In genomic region chr2:132751838-132752237, GRCh38 we compare ENCODE assay signal across 2 cellular contexts.
TF ChIP-seq lines count a peak whose summit lies in the region.

No MANE protein-coding gene starts in this region.

TF ChIP-seq in HepG2, 621 proteins besides CTCF, POLR2A, EP300 and RAD21 (continued from another document):
- TF ChIP-seq ZNF800 (CRISPR knock-in tag; IDR thresholded peaks at IDR 0.05) (no peak), SP4 (CRISPR knock-in tag; IDR thresholded peaks at IDR 0.05) (no peak), MAFK (conservative IDR thresholded peaks at IDR 0.05 in 1 of 2, IDR thresholded peaks at IDR 0.05 in 1 of 2; ENCODE audit: low read length in 2 of 2) (peak; percentile 93 to 97), NR3C1 (CRISPR knock-in tag; IDR thresholded peaks at IDR 0.05) (no peak), MAFF (IDR thresholded peaks at IDR 0.05; ENCODE audit: low read depth, low read length) (peak; percentile 98), XBP1 (CRISPR knock-in tag; IDR thresholded peaks at IDR 0.05) (no peak)

TF ChIP-seq in K562, 482 proteins besides CTCF, POLR2A, EP300 and RAD21 (continued from another document):
- TF ChIP-seq, protein P1, sequence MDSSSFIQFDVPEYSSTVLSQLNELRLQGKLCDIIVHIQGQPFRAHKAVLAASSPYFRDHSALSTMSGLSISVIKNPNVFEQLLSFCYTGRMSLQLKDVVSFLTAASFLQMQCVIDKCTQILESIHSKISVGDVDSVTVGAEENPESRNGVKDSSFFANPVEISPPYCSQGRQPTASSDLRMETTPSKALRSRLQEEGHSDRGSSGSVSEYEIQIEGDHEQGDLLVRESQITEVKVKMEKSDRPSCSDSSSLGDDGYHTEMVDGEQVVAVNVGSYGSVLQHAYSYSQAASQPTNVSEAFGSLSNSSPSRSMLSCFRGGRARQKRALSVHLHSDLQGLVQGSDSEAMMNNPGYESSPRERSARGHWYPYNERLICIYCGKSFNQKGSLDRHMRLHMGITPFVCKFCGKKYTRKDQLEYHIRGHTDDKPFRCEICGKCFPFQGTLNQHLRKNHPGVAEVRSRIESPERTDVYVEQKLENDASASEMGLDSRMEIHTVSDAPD (CRISPR knock-in tag; IDR thresholded peaks at IDR 0.05): no peak
- no peak for TF ChIP-seq ZNF347 (CRISPR knock-in tag; IDR thresholded peaks at IDR 0.05; ENCODE audit: low read depth)
TF ChIP-seq in K562: peak in this region for 5.
